18 cellular contexts compared by ENCODE assay signal in the genomic region with DNA sequence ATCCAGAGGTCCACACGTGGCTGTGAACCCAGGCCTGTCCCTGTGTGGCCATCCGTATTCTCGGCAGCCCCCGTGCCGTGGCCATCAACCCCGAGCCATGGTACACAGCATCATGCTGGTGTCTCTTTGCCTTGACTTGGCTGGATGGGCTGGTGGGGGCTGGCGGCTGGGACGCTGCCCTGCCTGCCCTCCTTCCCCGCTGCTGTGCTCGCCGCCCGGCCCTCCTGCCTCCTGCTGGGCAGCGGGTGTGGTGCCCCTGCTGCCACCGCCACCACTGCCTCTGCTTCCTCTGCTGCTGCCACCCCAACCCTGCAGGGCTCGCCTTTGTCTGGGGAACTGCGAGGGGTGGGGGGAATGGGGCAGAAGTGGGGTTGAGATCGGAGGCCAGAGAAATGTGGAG. TPM values are rescaled to one million over a fixed set of nuclear protein-coding genes. Genes with fewer than 3 reads are reported as not detected.
A peak's percentile ranks its signal among the peaks of the same experiment; 100 is the strongest.
DNase-seq lines count a peak whose midpoint lies in the region; ATAC-seq and TF ChIP-seq lines count a peak whose summit lies in the region.
"Had no signal": no experiment of that assay in that cellular context is flagged by ENCODE, and none has a peak within 500 bp of the region (broad histone marks: within the 10 kb centered on the region; RNA-seq: fewer than 3 reads in every experiment).

No MANE protein-coding gene starts in this region.

- no peak overlapping the region; the same call in 1 of the 2 replicates for H3K14ac ChIP-seq in H9 (ENCODE audit: insufficient read depth, low read length)

- no peak overlapping the region for H3K27ac Mint-ChIP-seq in H9
- H3K27ac Mint-ChIP-seq in stimulated activated memory B cell treated with anti-CD40 and anti-IgM and Interleukin-4, amounts not matched to agents 10 μg/mL and 1 μg/mL and 100 μg/mL, for 72 hours, result no peak overlapping the region

- H3K56ac ChIP-seq in H9 (ENCODE audit: insufficient read length, low read depth, low read length), result no peak overlapping the region

- H2AFZ ChIP-seq in H9 (ENCODE audit: low read length), result no peak overlapping the region

- H4K8ac ChIP-seq in H9 (replicated peaks; ENCODE audit: insufficient read length, low read depth, low read length), result no peak overlapping the region

- H3K9me3 Mint-ChIP-seq in H9, result no peaks in the 10 kb centered on the region
- no peaks in the 10 kb centered on the region for H3K9me3 Mint-ChIP-seq in stimulated activated memory B cell treated with anti-CD40 and anti-IgM and Interleukin-4, amounts not matched to agents 10 μg/mL and 1 μg/mL and 100 μg/mL, for 72 hours

- H3T11ph ChIP-seq in H9 (ENCODE audit: low read length), result no peak overlapping the region

- H4K91ac ChIP-seq in H9 (ENCODE audit: insufficient read length, low read depth, low read length), result no peak overlapping the region

- no CpG with 5 or more reads among the region's 17 CpGs for WGBS in H9 (ENCODE audit: extremely low coverage, insufficient read length, low lambda C conversion rate)

- TF ChIP-seq CTCF in H9 (conservative IDR thresholded peaks at IDR 0.05) (0 out of 3 replicates have a peak, but pooled peaks have one; percentile 14), VCaP (conservative IDR thresholded peaks at IDR 0.05) (0 out of 2 replicates have a peak, but pooled peaks have one; percentile 16), foreskin keratinocyte (conservative IDR thresholded peaks at IDR 0.05) (peak; percentile 14)

- no peak overlapping the region for H3K4me3 Mint-ChIP-seq in H9
- no peak overlapping the region for H3K4me3 Mint-ChIP-seq in stimulated activated memory B cell treated with anti-CD40 and anti-IgM and Interleukin-4, amounts not matched to agents 10 μg/mL and 1 μg/mL and 100 μg/mL, for 72 hours
- H3K4me3 Mint-ChIP-seq: CD14-positive monocyte had no signal

- H2BK15ac ChIP-seq in H9 (ENCODE audit: low read depth, low read length), result no peak overlapping the region

- H3K23ac ChIP-seq in H9 (ENCODE audit: insufficient read length, low read depth, low read length), result no peak overlapping the region

- H3K36me3 Mint-ChIP-seq in H9 (ENCODE audit: insufficient read depth in 1 of 3, low read depth in 3 of 3), result peaks cover 6 to 33% (median 26%) of the 10 kb centered on the region in 3 experiments; a peak in 6 of 7 replicates
- H3K36me3 Mint-ChIP-seq in stimulated activated memory B cell treated with anti-CD40 and anti-IgM and Interleukin-4, amounts not matched to agents 10 μg/mL and 1 μg/mL and 100 μg/mL, for 72 hours, result peaks cover 34% of the 10 kb centered on the region

- no peaks in the 10 kb centered on the region for H3K27me3 Mint-ChIP-seq in H9 (ENCODE audit: low read depth)
- no peaks in the 10 kb centered on the region for H3K27me3 Mint-ChIP-seq in stimulated activated memory B cell treated with anti-CD40 and anti-IgM and Interleukin-4, amounts not matched to agents 10 μg/mL and 1 μg/mL and 100 μg/mL, for 72 hours

- H4K20me1 ChIP-seq in H9 (ENCODE audit: control insufficient read depth, insufficient read depth, insufficient read length), result no peaks in the 10 kb centered on the region

- H3K4me1 ChIP-seq in H9 (ENCODE audit: insufficient read depth, low read length), result no peaks in the 10 kb centered on the region
- H3K4me1 ChIP-seq in foreskin keratinocyte, result no peaks in the 10 kb centered on the region

- no peaks in the 10 kb centered on the region for H3K9me3 ChIP-seq in H9 (ENCODE audit: control insufficient read depth, low read depth, low read length)

- H3K4me2 ChIP-seq in H9 (ENCODE audit: insufficient read depth, insufficient read length, low read length), result no peak overlapping the region

- H2BK5ac ChIP-seq in H9 (ENCODE audit: insufficient read length, low read length), result no peak overlapping the region

- H2BK120ac ChIP-seq in H9 (ENCODE audit: low read depth, low read length, poor library complexity, severe bottlenecking), result no peak overlapping the region

- H3K4ac ChIP-seq in H9 (ENCODE audit: low read depth, low read length), result no peak overlapping the region

- H3K27ac ChIP-seq in H9 (ENCODE audit: insufficient read length, low read depth, low read length) (no peak overlapping the region), VCaP (peak overlapping the region; percentile 14; the same call in 1 of the 2 replicates), foreskin keratinocyte (no peak overlapping the region)

- no peak overlapping the region for H2BK20ac ChIP-seq in H9 (ENCODE audit: low read depth, low read length, poor library complexity, severe bottlenecking)

- H3K4me1 Mint-ChIP-seq in H9, result peaks cover 2 to 9% of the 10 kb centered on the region in 2 experiments; a peak in 3 of 4 replicates
- no peaks in the 10 kb centered on the region for H3K4me1 Mint-ChIP-seq in stimulated activated memory B cell treated with anti-CD40 and anti-IgM and Interleukin-4, amounts not matched to agents 10 μg/mL and 1 μg/mL and 100 μg/mL, for 72 hours

- H3K23me2 ChIP-seq in H9 (ENCODE audit: insufficient read length, low read depth, low read length, poor library complexity, severe bottlenecking), result no peaks in the 10 kb centered on the region

- DNase-seq in H9 (no peak), foreskin keratinocyte (no peak), dedifferentiated amniotic fluid mesenchymal stem cell (ENCODE audit: extremely low spot score) (no peak), NCI-H187 (lab: John Stamatoyannopoulos, UW) (no peak)
- DNase-seq in effector CD4-positive, alpha-beta T cell, result no peak
- DNase-seq: DMS 273 treated with DMSO at 0.1 percent for 48 hours, DND-41, GOT3, KBM-7, NCI-H1105, NCI-H2081 treated with DMSO at 0.1 percent for 48 hours, NCI-H446 treated with DMSO at 0.1 percent for 48 hours had no signal

- no peak overlapping the region for H2AK5ac ChIP-seq in H9 (ENCODE audit: insufficient read length, low read length)

- H3K79me1 ChIP-seq in H9 (ENCODE audit: insufficient read depth, low read depth, low read length, poor library complexity, severe bottlenecking), result no peaks in the 10 kb centered on the region

- H2BK12ac ChIP-seq in H9 (ENCODE audit: insufficient read length, low read depth, low read length), result no peak overlapping the region

- H3K79me2 ChIP-seq in H9 (ENCODE audit: insufficient read depth, low read length), result no peaks in the 10 kb centered on the region

- no peak overlapping the region for H3K9ac ChIP-seq in H9 (ENCODE audit: extremely low read depth, insufficient read length, low read length)

- no peaks in the 10 kb centered on the region for H3K27me3 ChIP-seq in H9 (ENCODE audit: insufficient read depth, low read length)
- H3K27me3 ChIP-seq in foreskin keratinocyte, result no peaks in the 10 kb centered on the region

- no peak for ATAC-seq in foreskin keratinocyte
- ATAC-seq in stimulated activated memory B cell treated with anti-CD40 and anti-IgM and Interleukin-4, amounts not matched to agents 10 μg/mL and 1 μg/mL and 100 μg/mL, for 72 hours, result peak; percentile 7
- ATAC-seq: Panc1, Right ventricle myocardium inferior had no signal

- no peak overlapping the region for H4K5ac ChIP-seq in H9 (ENCODE audit: insufficient read length, low read depth, low read length)

- no peak overlapping the region for H3K18ac ChIP-seq in H9 (ENCODE audit: insufficient read length, low read depth, low read length)

RNA-seq across cellular contexts. Expression of a gene that starts 19.7 kb away (rescaled TPM):
- total RNA-seq in H9 (2021) (18.7 and 19.7 TPM in 2 replicates), foreskin keratinocyte (70.2 and 74.9 TPM in 2 replicates)
- 93.3 and 98.9 TPM in 2 replicates for polyA plus RNA-seq in foreskin keratinocyte
- total RNA-seq: G401 had no signal
- polyA plus RNA-seq: CD14-positive monocyte had no signal

RNA-seq across cellular contexts. Expression of a gene that starts 51.9 kb away (rescaled TPM):
- total RNA-seq in H9 (2021) (325 and 332 TPM in 2 replicates), foreskin keratinocyte (73.1 and 76.9 TPM in 2 replicates)
- polyA plus RNA-seq in foreskin keratinocyte, result 128 and 142 TPM in 2 replicates
